ENCODE assay signal across 1 cellular context in the genomic region with DNA sequence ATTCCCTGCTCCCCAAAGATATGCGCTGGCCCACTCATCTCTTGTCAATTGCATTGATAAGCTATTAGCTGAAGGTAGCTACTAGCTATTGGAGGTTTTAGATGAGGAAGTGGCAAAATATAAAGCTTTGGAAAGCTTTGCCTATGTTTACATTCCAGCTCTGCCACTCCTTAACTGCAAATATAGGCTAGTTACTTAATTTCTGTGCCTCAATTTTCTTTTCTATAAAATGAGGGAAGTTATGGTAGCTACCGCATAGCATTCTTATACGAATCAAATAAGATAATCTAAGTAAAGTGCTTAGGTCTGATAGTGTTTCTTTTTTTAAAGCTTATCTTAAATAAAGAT.
TF ChIP-seq lines count a peak whose summit lies in the region.

No MANE protein-coding gene starts in this region.

TF ChIP-seq in GM23338, 12 proteins besides CTCF, POLR2A, EP300 and RAD21 (continued from another document):
- TF ChIP-seq JUNB (IDR thresholded peaks at IDR 0.05; ENCODE audit: unreplicated experiment) (no peak), ZNF331 (CRISPR knock-in tag; IDR thresholded peaks at IDR 0.05; ENCODE audit: low read depth) (no peak), NANOG (IDR thresholded peaks at IDR 0.05; ENCODE audit: borderline replicate concordance) (no peak), EZH2 (IDR thresholded peaks at IDR 0.05; ENCODE audit: low read depth, unreplicated experiment) (no peak), CREB1 (CRISPR knock-in tag; IDR thresholded peaks at IDR 0.05; ENCODE audit: low read depth) (no peak), POLR2AphosphoS5 (IDR thresholded peaks at IDR 0.05; ENCODE audit: low read depth) (no peak), EZH2phosphoT487 (IDR thresholded peaks at IDR 0.05; ENCODE audit: unreplicated experiment) (no peak), STAT1 (IDR thresholded peaks at IDR 0.05; ENCODE audit: unreplicated experiment) (no peak)
- TF ChIP-seq, protein P1, sequence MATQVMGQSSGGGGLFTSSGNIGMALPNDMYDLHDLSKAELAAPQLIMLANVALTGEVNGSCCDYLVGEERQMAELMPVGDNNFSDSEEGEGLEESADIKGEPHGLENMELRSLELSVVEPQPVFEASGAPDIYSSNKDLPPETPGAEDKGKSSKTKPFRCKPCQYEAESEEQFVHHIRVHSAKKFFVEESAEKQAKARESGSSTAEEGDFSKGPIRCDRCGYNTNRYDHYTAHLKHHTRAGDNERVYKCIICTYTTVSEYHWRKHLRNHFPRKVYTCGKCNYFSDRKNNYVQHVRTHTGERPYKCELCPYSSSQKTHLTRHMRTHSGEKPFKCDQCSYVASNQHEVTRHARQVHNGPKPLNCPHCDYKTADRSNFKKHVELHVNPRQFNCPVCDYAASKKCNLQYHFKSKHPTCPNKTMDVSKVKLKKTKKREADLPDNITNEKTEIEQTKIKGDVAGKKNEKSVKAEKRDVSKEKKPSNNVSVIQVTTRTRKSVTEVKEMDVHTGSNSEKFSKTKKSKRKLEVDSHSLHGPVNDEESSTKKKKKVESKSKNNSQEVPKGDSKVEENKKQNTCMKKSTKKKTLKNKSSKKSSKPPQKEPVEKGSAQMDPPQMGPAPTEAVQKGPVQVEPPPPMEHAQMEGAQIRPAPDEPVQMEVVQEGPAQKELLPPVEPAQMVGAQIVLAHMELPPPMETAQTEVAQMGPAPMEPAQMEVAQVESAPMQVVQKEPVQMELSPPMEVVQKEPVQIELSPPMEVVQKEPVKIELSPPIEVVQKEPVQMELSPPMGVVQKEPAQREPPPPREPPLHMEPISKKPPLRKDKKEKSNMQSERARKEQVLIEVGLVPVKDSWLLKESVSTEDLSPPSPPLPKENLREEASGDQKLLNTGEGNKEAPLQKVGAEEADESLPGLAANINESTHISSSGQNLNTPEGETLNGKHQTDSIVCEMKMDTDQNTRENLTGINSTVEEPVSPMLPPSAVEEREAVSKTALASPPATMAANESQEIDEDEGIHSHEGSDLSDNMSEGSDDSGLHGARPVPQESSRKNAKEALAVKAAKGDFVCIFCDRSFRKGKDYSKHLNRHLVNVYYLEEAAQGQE (IDR thresholded peaks at IDR 0.05; ENCODE audit: unreplicated experiment) = no peak
- TF ChIP-seq, protein P2, sequence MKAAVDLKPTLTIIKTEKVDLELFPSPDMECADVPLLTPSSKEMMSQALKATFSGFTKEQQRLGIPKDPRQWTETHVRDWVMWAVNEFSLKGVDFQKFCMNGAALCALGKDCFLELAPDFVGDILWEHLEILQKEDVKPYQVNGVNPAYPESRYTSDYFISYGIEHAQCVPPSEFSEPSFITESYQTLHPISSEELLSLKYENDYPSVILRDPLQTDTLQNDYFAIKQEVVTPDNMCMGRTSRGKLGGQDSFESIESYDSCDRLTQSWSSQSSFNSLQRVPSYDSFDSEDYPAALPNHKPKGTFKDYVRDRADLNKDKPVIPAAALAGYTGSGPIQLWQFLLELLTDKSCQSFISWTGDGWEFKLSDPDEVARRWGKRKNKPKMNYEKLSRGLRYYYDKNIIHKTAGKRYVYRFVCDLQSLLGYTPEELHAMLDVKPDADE (IDR thresholded peaks at IDR 0.05) = no peak
